In the genomic region with DNA sequence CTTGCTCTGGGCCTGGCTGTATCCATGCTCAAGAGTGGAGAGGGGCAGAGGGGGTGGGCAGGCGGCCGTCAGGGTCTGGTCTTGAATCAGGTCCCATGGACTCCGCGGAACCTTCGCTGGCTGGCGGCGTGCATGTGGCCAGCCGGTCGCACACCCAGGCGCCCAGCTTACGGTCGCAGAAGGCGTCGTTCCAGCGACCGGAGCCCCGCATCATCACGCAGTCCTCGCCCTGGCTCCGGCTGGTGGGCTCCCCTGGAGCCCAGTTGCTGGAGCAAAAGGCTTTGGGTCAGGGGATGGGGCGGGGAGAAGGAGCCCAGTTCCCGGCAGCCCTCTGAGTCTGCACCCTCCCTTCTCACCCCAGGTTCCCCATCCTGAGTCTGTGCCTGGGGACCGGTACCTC, we compare ENCODE assay signal across 1 cellular context.
TF ChIP-seq lines count a peak whose summit lies in the region.

No MANE protein-coding gene starts in this region.

TF ChIP-seq in GM12878, 131 proteins besides CTCF, POLR2A, EP300 and RAD21:
- TF ChIP-seq, protein P1, sequence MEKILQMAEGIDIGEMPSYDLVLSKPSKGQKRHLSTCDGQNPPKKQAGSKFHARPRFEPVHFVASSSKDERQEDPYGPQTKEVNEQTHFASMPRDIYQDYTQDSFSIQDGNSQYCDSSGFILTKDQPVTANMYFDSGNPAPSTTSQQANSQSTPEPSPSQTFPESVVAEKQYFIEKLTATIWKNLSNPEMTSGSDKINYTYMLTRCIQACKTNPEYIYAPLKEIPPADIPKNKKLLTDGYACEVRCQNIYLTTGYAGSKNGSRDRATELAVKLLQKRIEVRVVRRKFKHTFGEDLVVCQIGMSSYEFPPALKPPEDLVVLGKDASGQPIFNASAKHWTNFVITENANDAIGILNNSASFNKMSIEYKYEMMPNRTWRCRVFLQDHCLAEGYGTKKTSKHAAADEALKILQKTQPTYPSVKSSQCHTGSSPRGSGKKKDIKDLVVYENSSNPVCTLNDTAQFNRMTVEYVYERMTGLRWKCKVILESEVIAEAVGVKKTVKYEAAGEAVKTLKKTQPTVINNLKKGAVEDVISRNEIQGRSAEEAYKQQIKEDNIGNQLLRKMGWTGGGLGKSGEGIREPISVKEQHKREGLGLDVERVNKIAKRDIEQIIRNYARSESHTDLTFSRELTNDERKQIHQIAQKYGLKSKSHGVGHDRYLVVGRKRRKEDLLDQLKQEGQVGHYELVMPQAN (conservative IDR thresholded peaks at IDR 0.05): no peak
- TF ChIP-seq HDAC6 (IDR thresholded peaks at IDR 0.05; ENCODE audit: unreplicated experiment) (no peak), SREBF1 (IDR thresholded peaks at IDR 0.05; ENCODE audit: low read length) (no peak), POLR2AphosphoS5 (IDR thresholded peaks at IDR 0.05; ENCODE audit: low read length) (peak; percentile 45; the same call in 1 of the 2 replicates), E2F4 (IDR thresholded peaks at IDR 0.05; ENCODE audit: low read depth, low read length) (no peak)
- TF ChIP-seq, protein P2, sequence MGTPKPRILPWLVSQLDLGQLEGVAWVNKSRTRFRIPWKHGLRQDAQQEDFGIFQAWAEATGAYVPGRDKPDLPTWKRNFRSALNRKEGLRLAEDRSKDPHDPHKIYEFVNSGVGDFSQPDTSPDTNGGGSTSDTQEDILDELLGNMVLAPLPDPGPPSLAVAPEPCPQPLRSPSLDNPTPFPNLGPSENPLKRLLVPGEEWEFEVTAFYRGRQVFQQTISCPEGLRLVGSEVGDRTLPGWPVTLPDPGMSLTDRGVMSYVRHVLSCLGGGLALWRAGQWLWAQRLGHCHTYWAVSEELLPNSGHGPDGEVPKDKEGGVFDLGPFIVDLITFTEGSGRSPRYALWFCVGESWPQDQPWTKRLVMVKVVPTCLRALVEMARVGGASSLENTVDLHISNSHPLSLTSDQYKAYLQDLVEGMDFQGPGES (IDR thresholded peaks at IDR 0.05): no peak
- TF ChIP-seq, protein P3, sequence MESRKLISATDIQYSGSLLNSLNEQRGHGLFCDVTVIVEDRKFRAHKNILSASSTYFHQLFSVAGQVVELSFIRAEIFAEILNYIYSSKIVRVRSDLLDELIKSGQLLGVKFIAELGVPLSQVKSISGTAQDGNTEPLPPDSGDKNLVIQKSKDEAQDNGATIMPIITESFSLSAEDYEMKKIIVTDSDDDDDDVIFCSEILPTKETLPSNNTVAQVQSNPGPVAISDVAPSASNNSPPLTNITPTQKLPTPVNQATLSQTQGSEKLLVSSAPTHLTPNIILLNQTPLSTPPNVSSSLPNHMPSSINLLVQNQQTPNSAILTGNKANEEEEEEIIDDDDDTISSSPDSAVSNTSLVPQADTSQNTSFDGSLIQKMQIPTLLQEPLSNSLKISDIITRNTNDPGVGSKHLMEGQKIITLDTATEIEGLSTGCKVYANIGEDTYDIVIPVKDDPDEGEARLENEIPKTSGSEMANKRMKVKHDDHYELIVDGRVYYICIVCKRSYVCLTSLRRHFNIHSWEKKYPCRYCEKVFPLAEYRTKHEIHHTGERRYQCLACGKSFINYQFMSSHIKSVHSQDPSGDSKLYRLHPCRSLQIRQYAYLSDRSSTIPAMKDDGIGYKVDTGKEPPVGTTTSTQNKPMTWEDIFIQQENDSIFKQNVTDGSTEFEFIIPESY (IDR thresholded peaks at IDR 0.05): no peak
- TF ChIP-seq, protein P4, sequence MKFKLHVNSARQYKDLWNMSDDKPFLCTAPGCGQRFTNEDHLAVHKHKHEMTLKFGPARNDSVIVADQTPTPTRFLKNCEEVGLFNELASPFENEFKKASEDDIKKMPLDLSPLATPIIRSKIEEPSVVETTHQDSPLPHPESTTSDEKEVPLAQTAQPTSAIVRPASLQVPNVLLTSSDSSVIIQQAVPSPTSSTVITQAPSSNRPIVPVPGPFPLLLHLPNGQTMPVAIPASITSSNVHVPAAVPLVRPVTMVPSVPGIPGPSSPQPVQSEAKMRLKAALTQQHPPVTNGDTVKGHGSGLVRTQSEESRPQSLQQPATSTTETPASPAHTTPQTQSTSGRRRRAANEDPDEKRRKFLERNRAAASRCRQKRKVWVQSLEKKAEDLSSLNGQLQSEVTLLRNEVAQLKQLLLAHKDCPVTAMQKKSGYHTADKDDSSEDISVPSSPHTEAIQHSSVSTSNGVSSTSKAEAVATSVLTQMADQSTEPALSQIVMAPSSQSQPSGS (IDR thresholded peaks at IDR 0.05; ENCODE audit: low read length): no peak
TF ChIP-seq in GM12878: peak in this region for 1.
